Comparison of ENCODE assay signal across 9 cellular contexts in the genomic region with DNA sequence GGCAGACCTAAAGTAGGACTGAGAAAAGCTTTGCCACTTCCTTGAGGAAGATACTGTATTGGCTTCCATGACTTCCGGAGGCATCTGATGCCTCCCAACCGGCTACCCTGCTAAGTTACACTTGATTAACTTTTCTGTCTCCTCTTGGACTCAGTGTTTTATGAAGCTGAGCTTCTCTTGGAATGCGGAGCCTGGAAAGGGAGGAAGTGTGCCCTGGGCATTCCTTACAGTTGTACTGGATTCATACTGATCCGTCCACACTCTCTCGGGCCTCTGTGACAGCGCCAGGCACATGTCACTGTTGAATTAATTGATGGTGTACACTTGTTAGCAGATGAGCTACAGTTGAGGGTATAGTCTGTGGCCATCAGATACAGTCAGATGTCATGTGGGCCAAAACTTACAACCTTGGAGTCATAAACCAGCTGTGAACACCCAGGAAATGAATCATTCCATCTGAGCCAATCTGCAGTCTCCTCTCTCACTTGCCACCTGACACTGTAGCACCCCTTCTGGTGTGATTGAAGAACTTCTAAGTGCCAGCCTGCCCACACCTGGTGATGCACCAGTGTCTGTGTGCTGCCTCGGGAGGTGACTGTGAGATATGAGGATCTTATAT.
A peak's percentile ranks its signal among the peaks of the same experiment; 100 is the strongest.
DNase-seq lines count a peak whose midpoint lies in the region; ATAC-seq and TF ChIP-seq lines count a peak whose summit lies in the region.
"Had no signal": no experiment of that assay in that cellular context is flagged by ENCODE, and none has a peak within 500 bp of the region (broad histone marks: within the 10 kb centered on the region; RNA-seq: fewer than 3 reads in every experiment).

No MANE protein-coding gene starts in this region.

- H3K9me3 ChIP-seq in esophagus muscularis mucosa, result no peaks in the 10 kb centered on the region

- no peak for TF ChIP-seq POLR2A in esophagus muscularis mucosa (IDR thresholded peaks at IDR 0.05; ENCODE audit: low read depth)

- no peak overlapping the region for H3K27ac ChIP-seq in esophagus muscularis mucosa (replicated peaks in 1 of 4)
- H3K27ac ChIP-seq: SK-N-MC had no signal

- ATAC-seq in GM18508 (IDR thresholded peaks at IDR 0.05; ENCODE audit: insufficient read depth, unreplicated experiment), result peak; percentile 85

- H3K4me3 ChIP-seq in esophagus muscularis mucosa, result no peak overlapping the region
- H3K4me3 ChIP-seq: SK-N-MC had no signal

- H3K27me3 Mint-ChIP-seq in HFFc6 (ENCODE audit: insufficient read depth), result no peaks in the 10 kb centered on the region; the same call in 1 of the 2 replicates
- H3K27me3 Mint-ChIP-seq in T-helper 2 cell treated with Interferon-gamma antibody and Interleukin-4, amounts not matched to agents 5 μg/mL and 100 μg/mL, for 36 hours (ENCODE audit: low read depth), result peaks cover 2% of the 10 kb centered on the region
- no peaks in the 10 kb centered on the region for H3K27me3 Mint-ChIP-seq in nephron (ENCODE audit: low read depth)

- TF ChIP-seq CTCF in HFFc6 (IDR thresholded peaks at IDR 0.05) (peak; percentile 64), nephron (IDR thresholded peaks at IDR 0.05; ENCODE audit: unreplicated experiment in 3 of 3) (no peak), esophagus muscularis mucosa (IDR thresholded peaks at IDR 0.05) (no peak)

- H3K27ac Mint-ChIP-seq in HFFc6 (peak overlapping the region; percentile 62), nephron (peak overlapping the region; percentile 32 to 68 (median 47))
- no peak overlapping the region for H3K27ac Mint-ChIP-seq in T-helper 2 cell treated with Interferon-gamma antibody and Interleukin-4, amounts not matched to agents 5 μg/mL and 100 μg/mL, for 36 hours

- H3K36me3 Mint-ChIP-seq in HFFc6 (ENCODE audit: low read depth), result no peaks in the 10 kb centered on the region; the same call in 1 of the 2 replicates
- H3K36me3 Mint-ChIP-seq in T-helper 2 cell treated with Interferon-gamma antibody and Interleukin-4, amounts not matched to agents 5 μg/mL and 100 μg/mL, for 36 hours (ENCODE audit: low read depth), result no peaks in the 10 kb centered on the region
- H3K36me3 Mint-ChIP-seq in nephron (ENCODE audit: low read depth), result no peaks in the 10 kb centered on the region

- H3K36me3 ChIP-seq in esophagus muscularis mucosa, result no peaks in the 10 kb centered on the region

- peak overlapping the region; percentile 46 for H3K4me3 Mint-ChIP-seq in HFFc6
- H3K4me3 Mint-ChIP-seq in T-helper 2 cell treated with Interferon-gamma antibody and Interleukin-4, amounts not matched to agents 5 μg/mL and 100 μg/mL, for 36 hours, result no peak overlapping the region
- H3K4me3 Mint-ChIP-seq in nephron, result no peak overlapping the region

- H3K9me3 Mint-ChIP-seq in HFFc6 (no peaks in the 10 kb centered on the region), nephron (no peaks in the 10 kb centered on the region)
- no peaks in the 10 kb centered on the region for H3K9me3 Mint-ChIP-seq in T-helper 2 cell treated with Interferon-gamma antibody and Interleukin-4, amounts not matched to agents 5 μg/mL and 100 μg/mL, for 36 hours

- WGBS in esophagus muscularis mucosa, result 84% methylated on average over 6 of the region's 7 CpGs

- H3K4me1 Mint-ChIP-seq in HFFc6 (ENCODE audit: low read depth) (peaks cover 50% of the 10 kb centered on the region), nephron (peaks cover 69% of the 10 kb centered on the region)
- no peaks in the 10 kb centered on the region for H3K4me1 Mint-ChIP-seq in T-helper 2 cell treated with Interferon-gamma antibody and Interleukin-4, amounts not matched to agents 5 μg/mL and 100 μg/mL, for 36 hours (ENCODE audit: low read depth)

- no peaks in the 10 kb centered on the region for H3K27me3 ChIP-seq in esophagus muscularis mucosa

- DNase-seq in HFFc6 (peak; percentile 42), 8988T (no peak), HuH-7.5 (ENCODE audit: low spot score) (no peak), esophagus muscularis mucosa (ENCODE audit: extremely low spot score) (no peak)
- DNase-seq in T-helper 2 cell treated with Interferon-gamma antibody and Interleukin-4, amounts not matched to agents 5 μg/mL and 100 μg/mL, for 36 hours (ENCODE audit: low spot score), result peak; percentile 7
- DNase-seq in central memory CD4-positive, alpha-beta T cell, result no peak

- H3K4me1 ChIP-seq in esophagus muscularis mucosa, result peaks cover 17 to 27% (median 22%) of the 10 kb centered on the region in 4 donors

- no peak for TF ChIP-seq EP300 in esophagus muscularis mucosa (IDR thresholded peaks at IDR 0.05)

- intact Hi-C loops in esophagus muscularis mucosa (cut with DNase I), result loop anchor here (10.0 kb wide), 1 partner anchor 125 kb away; a partner anchor contains a TSS

Comparison
In these comparisons a context has a peak if more than half of its experiments do, and no peak if none do; other contexts are left out.
1. DNase-seq: peak in HFFc6 (single experiment) and T-helper 2 cell treated with Interferon-gamma antibody and Interleukin-4, amounts not matched to agents 5 μg/mL and 100 μg/mL, for 36 hours (single experiment); none in central memory CD4-positive, alpha-beta T cell (single experiment), 8988T (single experiment), HuH-7.5 (single experiment) and esophagus muscularis mucosa (single experiment).